In genomic region chr16:6447046-6447445, GRCh38 we compare ENCODE assay signal across 23 cellular contexts.
"Had no signal": no experiment of that assay in that cellular context is flagged by ENCODE, and none has a peak within 500 bp of the region (broad histone marks: within the 10 kb centered on the region; RNA-seq: fewer than 3 reads in every experiment).

No MANE protein-coding gene starts in this region.

- ATAC-seq: effector memory CD8-positive, alpha-beta T cell; esophagus mucosa; gastrocnemius medialis; heart right ventricle; left cardiac atrium; left lung; left ventricle myocardium superior; lower lobe of right lung; mucosa of descending colon; naive thymus-derived CD8-positive, alpha-beta T cell had no signal

- FAIRE-seq: endometrium, islet of Langerhans, keratinocyte had no signal

- DNase-seq: colonic mucosa; cortex of kidney; effector CD8-positive, alpha-beta T cell; effector memory CD8-positive, alpha-beta T cell; endodermal cell; esophagus squamous epithelium; foreskin fibroblast; gastrocnemius medialis; glutamatergic neuron; heart right ventricle; hippocampal formation; left cardiac atrium; left lung; left ventricle myocardium superior; lower lobe of right lung; mesenchymal stem cell; naive B cell; naive thymus-derived CD8-positive, alpha-beta T cell had no signal
